Comparison of ENCODE assay signal across 15 cellular contexts in genomic region chr3:12897537-12898289, GRCh38. TPM values are rescaled to one million over a fixed set of nuclear protein-coding genes. Genes with fewer than 3 reads are reported as not detected.
DNase-seq lines count a peak whose midpoint lies in the region; TF ChIP-seq lines count a peak whose summit lies in the region.
"Had no signal": no experiment of that assay in that cellular context is flagged by ENCODE, and none has a peak within 500 bp of the region (broad histone marks: within the 10 kb centered on the region; RNA-seq: fewer than 3 reads in every experiment).

No MANE protein-coding gene starts in this region.

- no peak overlapping the region for H3K9ac ChIP-seq in mammary epithelial cell (ENCODE audit: insufficient read depth, low read length)
- H3K9ac ChIP-seq in parathyroid adenoma: no peak overlapping the region

- no peaks in the 10 kb centered on the region for H4K20me1 ChIP-seq in mammary epithelial cell (ENCODE audit: insufficient read depth, low read length)

- H3K27ac ChIP-seq in mammary epithelial cell (ENCODE audit: insufficient read depth, low read depth, low read length): no peak overlapping the region
- peak overlapping the region; percentile 92 for H3K27ac ChIP-seq in parathyroid adenoma
- H3K27ac ChIP-seq: pancreas had no signal

- TF ChIP-seq CTCF in mammary epithelial cell (conservative IDR thresholded peaks at IDR 0.05 in 1 of 2, IDR thresholded peaks at IDR 0.05 in 1 of 2; ENCODE audit: extremely low read depth in 1 of 2, insufficient read depth in 1 of 2, low read depth in 1 of 2, low read length in 2 of 2) (no peak), parathyroid adenoma (IDR thresholded peaks at IDR 0.05) (no peak)

- dilution Hi-C loops in mammary epithelial cell (cut with HindIII; ENCODE audit: low sequenced_read_pairs): no loop called here

- H2AFZ ChIP-seq in mammary epithelial cell (ENCODE audit: low read depth, low read length) (no peak overlapping the region), parathyroid adenoma (no peak overlapping the region)

- H3K36me3 ChIP-seq in mammary epithelial cell (ENCODE audit: insufficient read depth, low read length): no peaks in the 10 kb centered on the region
- H3K36me3 ChIP-seq in parathyroid adenoma (ENCODE audit: control insufficient read depth, insufficient read depth, low read length): no peaks in the 10 kb centered on the region

- no peaks in the 10 kb centered on the region for H3K79me2 ChIP-seq in mammary epithelial cell (ENCODE audit: insufficient read depth, low read length)
- no peaks in the 10 kb centered on the region for H3K79me2 ChIP-seq in parathyroid adenoma

- H3K4me1 ChIP-seq in mammary epithelial cell (ENCODE audit: insufficient read depth, low read length) (no peaks in the 10 kb centered on the region), parathyroid adenoma (peaks cover 52% of the 10 kb centered on the region)
- H3K4me1 ChIP-seq: pancreas had no signal

- DNase-seq in NCI-H82 (lab: John Stamatoyannopoulos, UW): peak; percentile 46
- DNase-seq in NCI-H82 treated with DMSO at 0.1 percent for 48 hours (lab: John Stamatoyannopoulos, UW; ENCODE audit: unreplicated experiment): no peak
- peak; percentile 12 for DNase-seq in M059J (ENCODE audit: low read depth)
- DNase-seq in mammary epithelial cell: peak; percentile 77
- DNase-seq in central memory CD4-positive, alpha-beta T cell: no peak
- DNase-seq in CD1c-positive myeloid dendritic cell (ENCODE audit: extremely low spot score): no peak
- no peak for DNase-seq in NCI-H1694 (lab: John Stamatoyannopoulos, UW)
- DNase-seq: ACHN; activated CD4-positive, alpha-beta T cell treated with anti-CD3 and anti-CD28 coated beads, Interleukin-2, amount 10 ng/mL, durations not matched to agents 24 days and 14 days; DND-41; GOT3; NCI-H1436 treated with DMSO at 0.1 percent for 48 hours; stimulated activated CD8-positive, alpha-beta memory T cell treated with anti-CD3 and anti-CD28 coated beads, Interleukin-4, amount 100 ng/mL, for 48 hours had no signal

- H3K4me2 ChIP-seq in mammary epithelial cell (ENCODE audit: insufficient read depth, low read depth, low read length) (no peak overlapping the region), parathyroid adenoma (ENCODE audit: low read length) (peak overlapping the region; percentile 85)

- CTCF ChIA-PET in mammary epithelial cell (lab: Charles Lee; ENCODE audit: low non-redundant PET): no interaction called here

- H3K9me3 ChIP-seq in mammary epithelial cell (replicated peaks; ENCODE audit: insufficient read depth, low read length) (no peaks in the 10 kb centered on the region), parathyroid adenoma (ENCODE audit: control insufficient read depth, low read length) (no peaks in the 10 kb centered on the region)
- H3K9me3 ChIP-seq: pancreas had no signal

- WGBS in mammary epithelial cell (ENCODE audit: low coverage, missing lambda C conversion rate): 75% methylated on average over 10 of the region's 10 CpGs

- no peaks in the 10 kb centered on the region for H3K27me3 ChIP-seq in mammary epithelial cell (ENCODE audit: insufficient read depth, low read length)
- no peaks in the 10 kb centered on the region for H3K27me3 ChIP-seq in parathyroid adenoma (ENCODE audit: control insufficient read depth, insufficient read depth, low read length)
- H3K27me3 ChIP-seq: pancreas had no signal

- BruUV-seq in mammary epithelial cell (replicated peaks; lab: Mats Ljungman, UMichigan): no TSS peak

- in situ Hi-C loops in mammary epithelial cell (cut with MboI; ENCODE audit: low sequenced_read_pairs in 2 of 2): loop anchor here (10.0 to 25.0 kb wide), 2 partner anchors 193 to 760 kb away; no protein-coding TSS in a partner anchor

- intact Hi-C loops in mammary epithelial cell (cut with micrococcal nuclease): no loop called here

- H3K4me3 ChIP-seq in mammary epithelial cell (replicated peaks in 1 of 3; ENCODE audit: insufficient read depth in 1 of 3, low read depth in 2 of 3, low read length in 3 of 3) (no peak overlapping the region), parathyroid adenoma (ENCODE audit: low read depth, low read length) (peak overlapping the region; percentile 54)
- H3K4me3 ChIP-seq: pancreas had no signal

RNA-seq across cellular contexts. Expression of gene RPL32, which starts 56.3 kb away (rescaled TPM):
- total RNA-seq in M059J (2014; rRNA removed; shearing (Covaris generic)): 490 and 706 TPM in 2 replicates
- 1,000 to 10,000 TPM in 1 of 2 donors, 100 to 1,000 TPM in 1; 686 to 1,631 TPM for total RNA-seq in mammary epithelial cell
- polyA plus RNA-seq in mammary epithelial cell: 2,092 TPM
- 770 TPM for polyA minus RNA-seq in mammary epithelial cell

Comparison
In these comparisons a context has a peak if more than half of its experiments do, and no peak if none do; other contexts are left out.
1. DNase-seq: peak in NCI-H82 (single experiment), M059J (single experiment) and mammary epithelial cell (single experiment); none in NCI-H82 treated with DMSO at 0.1 percent for 48 hours (single experiment), central memory CD4-positive, alpha-beta T cell (single experiment), CD1c-positive myeloid dendritic cell (single experiment) and NCI-H1694 (single experiment).